In the genomic region with DNA sequence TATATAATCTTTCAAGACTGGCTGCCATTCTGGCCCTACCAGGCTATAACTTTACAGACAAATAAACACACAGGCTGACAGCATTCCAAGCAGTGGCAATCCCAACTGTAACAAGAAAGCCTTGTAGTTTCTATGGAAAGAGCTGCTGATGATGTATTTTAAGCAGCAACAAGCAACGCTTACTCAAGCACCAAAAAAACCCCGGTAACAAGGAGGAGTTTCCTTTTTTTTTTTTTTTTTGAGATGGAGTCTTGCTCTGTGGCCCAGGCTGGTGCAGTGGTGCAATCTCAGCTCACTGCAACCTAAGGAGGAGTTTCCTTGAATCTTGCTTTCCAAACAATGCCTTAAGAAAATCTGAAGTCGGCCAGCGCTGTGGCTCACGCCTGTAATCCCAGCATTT, we compare ENCODE assay signal across 14 cellular contexts. TPM values are rescaled to one million over a fixed set of nuclear protein-coding genes. Genes with fewer than 3 reads are reported as not detected.
DNase-seq lines count a peak whose midpoint lies in the region; TF ChIP-seq lines count a peak whose summit lies in the region.
"Had no signal": no experiment of that assay in that cellular context is flagged by ENCODE, and none has a peak within 500 bp of the region (broad histone marks: within the 10 kb centered on the region; RNA-seq: fewer than 3 reads in every experiment).

No MANE protein-coding gene starts in this region.

- H3K27me3 Mint-ChIP-seq in activated T-cell treated with anti-CD3 and anti-CD28 coated beads, Interleukin-2, amount 50 U/mL, for 24 hours: no peaks in the 10 kb centered on the region
- H3K27me3 Mint-ChIP-seq in endothelial cell (ENCODE audit: unreplicated experiment): no peaks in the 10 kb centered on the region
- H3K27me3 Mint-ChIP-seq in CD8-positive, alpha-beta memory T cell: no peaks in the 10 kb centered on the region

- TF ChIP-seq POLR2A in transverse colon (IDR thresholded peaks at IDR 0.05): no peak

- TF ChIP-seq EP300 in transverse colon (IDR thresholded peaks at IDR 0.05; ENCODE audit: low read depth): no peak

- WGBS in transverse colon (ENCODE audit: low coverage in 1 of 2), 2 donors: 67% methylated on average over 5 of the region's 5 CpGs; no CpG with 5 or more reads in 1 of the 2 donors

- no peaks in the 10 kb centered on the region for H3K9me3 ChIP-seq in transverse colon
- no peaks in the 10 kb centered on the region for H3K9me3 ChIP-seq in CD8-positive, alpha-beta memory T cell (ENCODE audit: low read length)
- H3K9me3 ChIP-seq: A549, body of pancreas, thoracic aorta had no signal

- peak overlapping the region; percentile 22 for H3K27ac Mint-ChIP-seq in activated T-cell treated with anti-CD3 and anti-CD28 coated beads, Interleukin-2, amount 50 U/mL, for 24 hours
- H3K27ac Mint-ChIP-seq in endothelial cell (ENCODE audit: unreplicated experiment): peak overlapping the region; percentile 74
- peak overlapping the region in 2 of 8 donors; percentile 43 to 50 for H3K27ac Mint-ChIP-seq in CD8-positive, alpha-beta memory T cell

- H3K4me1 ChIP-seq in transverse colon: peaks cover 0 to 40% (median 16%) of the 10 kb centered on the region in 4 donors
- H3K4me1 ChIP-seq in CD8-positive, alpha-beta memory T cell (ENCODE audit: insufficient read depth, low read length): no peaks in the 10 kb centered on the region

- peaks cover 0 to 15% (median 0%) of the 10 kb centered on the region in 4 donors for H3K36me3 ChIP-seq in transverse colon
- H3K36me3 ChIP-seq in CD8-positive, alpha-beta memory T cell (ENCODE audit: insufficient read depth, low read length): no peaks in the 10 kb centered on the region

- POLR2A ChIA-PET in CD8-positive, alpha-beta memory T cell (lab: Charles Lee): no interaction called here

- H3K36me3 Mint-ChIP-seq in activated T-cell treated with anti-CD3 and anti-CD28 coated beads, Interleukin-2, amount 50 U/mL, for 24 hours (ENCODE audit: low read depth): peaks cover 67% of the 10 kb centered on the region
- peaks cover 11% of the 10 kb centered on the region for H3K36me3 Mint-ChIP-seq in endothelial cell (ENCODE audit: low read depth, unreplicated experiment)
- peaks cover 3 to 43% (median 7%) of the 10 kb centered on the region in 3 donors for H3K36me3 Mint-ChIP-seq in CD8-positive, alpha-beta memory T cell

- no peaks in the 10 kb centered on the region for H3K9me3 Mint-ChIP-seq in activated T-cell treated with anti-CD3 and anti-CD28 coated beads, Interleukin-2, amount 50 U/mL, for 24 hours
- H3K9me3 Mint-ChIP-seq in endothelial cell (ENCODE audit: unreplicated experiment): no peaks in the 10 kb centered on the region
- H3K9me3 Mint-ChIP-seq in CD8-positive, alpha-beta memory T cell: no peaks in the 10 kb centered on the region

- no peak for DNase-seq in activated T-cell treated with anti-CD3 and anti-CD28 coated beads, Interleukin-2, amount 50 U/mL, for 24 hours
- no peak for DNase-seq in activated T-cell treated with anti-CD3 and anti-CD28 coated beads, Interleukin-2, amount 50 U/mL, for 1 hour
- DNase-seq in endothelial cell (ENCODE audit: low spot score) (no peak), mesenteric fat pad (ENCODE audit: low spot score) (peak; percentile 43), transverse colon (no peak), NCI-H69 (lab: John Stamatoyannopoulos, UW) (no peak)
- DNase-seq in activated CD4-positive, alpha-beta T cell treated with anti-CD3 and anti-CD28 coated beads, Interleukin-2, amount 50 U/mL, for 48 hours: no peak
- no peak for DNase-seq in CD8-positive, alpha-beta memory T cell
- DNase-seq: body of pancreas, glutamatergic neuron, NCI-H1105, NCI-H526 had no signal

- H3K4me3 Mint-ChIP-seq in activated T-cell treated with anti-CD3 and anti-CD28 coated beads, Interleukin-2, amount 50 U/mL, for 24 hours: no peak overlapping the region
- no peak overlapping the region for H3K4me3 Mint-ChIP-seq in endothelial cell (ENCODE audit: unreplicated experiment)
- H3K4me3 Mint-ChIP-seq in CD8-positive, alpha-beta memory T cell: no peak overlapping the region

- intact Hi-C loops in transverse colon (cut with DNase I; ENCODE audit: low total_unique reads): no loop called here

- peaks cover 23% of the 10 kb centered on the region for H3K4me1 Mint-ChIP-seq in activated T-cell treated with anti-CD3 and anti-CD28 coated beads, Interleukin-2, amount 50 U/mL, for 24 hours (ENCODE audit: low read depth)
- H3K4me1 Mint-ChIP-seq in endothelial cell (ENCODE audit: unreplicated experiment): peaks cover 9% of the 10 kb centered on the region
- H3K4me1 Mint-ChIP-seq in CD8-positive, alpha-beta memory T cell: peaks cover 10 to 27% (median 27%) of the 10 kb centered on the region in 3 donors

- H3K27ac ChIP-seq in transverse colon: peak overlapping the region in 3 of 4 donors; percentile 46 to 54 (median 50)
- H3K27ac ChIP-seq in CD8-positive, alpha-beta memory T cell (ENCODE audit: low read depth, low read length): no peak overlapping the region

- in situ Hi-C loops in transverse colon (cut with MboI; ENCODE audit: low pct_ligation_motif_present in 1 of 4, low pct_unique_long_range_greater_than_20kb in 1 of 4, low sequenced_read_pairs in 3 of 4): loop anchor here in 1 of 4 donors (10.0 kb wide), 1 partner anchor 99 kb away; the partner anchor contains the start of gene PPY

- H3K4me3 ChIP-seq in transverse colon: no peak overlapping the region
- H3K4me3 ChIP-seq in CD8-positive, alpha-beta memory T cell (ENCODE audit: low read length): no peak overlapping the region
- H3K4me3 ChIP-seq: A549, body of pancreas, thoracic aorta had no signal

- TF ChIP-seq CTCF in endothelial cell (IDR thresholded peaks at IDR 0.05; ENCODE audit: unreplicated experiment): no peak
- TF ChIP-seq CTCF in transverse colon (IDR thresholded peaks at IDR 0.05): no peak

- CTCF ChIA-PET in CD8-positive, alpha-beta memory T cell (lab: Charles Lee): interaction anchor here (0.7 to 4.8 kb wide), 9 partner anchors 8 to 166 kb away, joined by 3 to 40 read pairs (median 4); partner anchors contain the start of gene PPY

- no peaks in the 10 kb centered on the region for H3K27me3 ChIP-seq in transverse colon
- no peaks in the 10 kb centered on the region for H3K27me3 ChIP-seq in CD8-positive, alpha-beta memory T cell (ENCODE audit: insufficient read depth, low read length, poor library complexity, severe bottlenecking)
- H3K27me3 ChIP-seq: body of pancreas had no signal

RNA-seq across cellular contexts. Expression of gene LSM12, which starts 23.1 kb away (rescaled TPM):
- total RNA-seq in endothelial cell (ENCODE audit: unreplicated experiment) (63.0 TPM), mesenteric fat pad (55.4 TPM), transverse colon (10 to 100 TPM in 3 of 4 donors, 1 to 10 TPM in 1; 5.4 to 29.2 (median 22.9) TPM)
- 10 to 100 TPM; 79.9 to 81.9 TPM for total RNA-seq in CD8-positive, alpha-beta memory T cell
- polyA plus RNA-seq in CD8-positive, alpha-beta memory T cell: 80.7 TPM

RNA-seq across cellular contexts. Expression of gene G6PC3, which starts 27.2 kb away (rescaled TPM):
- total RNA-seq in endothelial cell (ENCODE audit: unreplicated experiment): 113 TPM
- 56.7 TPM for total RNA-seq in mesenteric fat pad
- 10 to 100 TPM in 3 of 4 donors, 1 to 10 TPM in 1; 5.2 to 35.6 (median 18.5) TPM for total RNA-seq in transverse colon
- 10 to 100 TPM; 37.1 to 38.3 TPM for total RNA-seq in CD8-positive, alpha-beta memory T cell
- 27.0 TPM for polyA plus RNA-seq in CD8-positive, alpha-beta memory T cell

RNA-seq across cellular contexts. Expression of gene TMEM101, which starts 28.6 kb away (rescaled TPM):
- 32.1 TPM for total RNA-seq in endothelial cell (ENCODE audit: unreplicated experiment)
- total RNA-seq in mesenteric fat pad: 15.4 TPM
- total RNA-seq in transverse colon: 10 to 100 TPM; 25.2 to 34.0 (median 27.7) TPM
- 10 to 100 TPM; 32.5 to 36.0 TPM for total RNA-seq in CD8-positive, alpha-beta memory T cell
- polyA plus RNA-seq in CD8-positive, alpha-beta memory T cell: 28.8 TPM

RNA-seq across cellular contexts. Expression of gene NAGS, which starts 38.9 kb away (rescaled TPM):
- total RNA-seq in endothelial cell (ENCODE audit: unreplicated experiment) (1.2 TPM), mesenteric fat pad (0.80 TPM), transverse colon (10 to 100 TPM in 2 of 4 donors, 1 to 10 TPM in 2; 3.0 to 46.3 (median 17.7) TPM)
- under 1 TPM; 0.60 to 0.74 TPM for total RNA-seq in CD8-positive, alpha-beta memory T cell
- 1.0 TPM for polyA plus RNA-seq in CD8-positive, alpha-beta memory T cell
